Comparison of ENCODE assay signal across 9 cellular contexts in the genomic region with DNA sequence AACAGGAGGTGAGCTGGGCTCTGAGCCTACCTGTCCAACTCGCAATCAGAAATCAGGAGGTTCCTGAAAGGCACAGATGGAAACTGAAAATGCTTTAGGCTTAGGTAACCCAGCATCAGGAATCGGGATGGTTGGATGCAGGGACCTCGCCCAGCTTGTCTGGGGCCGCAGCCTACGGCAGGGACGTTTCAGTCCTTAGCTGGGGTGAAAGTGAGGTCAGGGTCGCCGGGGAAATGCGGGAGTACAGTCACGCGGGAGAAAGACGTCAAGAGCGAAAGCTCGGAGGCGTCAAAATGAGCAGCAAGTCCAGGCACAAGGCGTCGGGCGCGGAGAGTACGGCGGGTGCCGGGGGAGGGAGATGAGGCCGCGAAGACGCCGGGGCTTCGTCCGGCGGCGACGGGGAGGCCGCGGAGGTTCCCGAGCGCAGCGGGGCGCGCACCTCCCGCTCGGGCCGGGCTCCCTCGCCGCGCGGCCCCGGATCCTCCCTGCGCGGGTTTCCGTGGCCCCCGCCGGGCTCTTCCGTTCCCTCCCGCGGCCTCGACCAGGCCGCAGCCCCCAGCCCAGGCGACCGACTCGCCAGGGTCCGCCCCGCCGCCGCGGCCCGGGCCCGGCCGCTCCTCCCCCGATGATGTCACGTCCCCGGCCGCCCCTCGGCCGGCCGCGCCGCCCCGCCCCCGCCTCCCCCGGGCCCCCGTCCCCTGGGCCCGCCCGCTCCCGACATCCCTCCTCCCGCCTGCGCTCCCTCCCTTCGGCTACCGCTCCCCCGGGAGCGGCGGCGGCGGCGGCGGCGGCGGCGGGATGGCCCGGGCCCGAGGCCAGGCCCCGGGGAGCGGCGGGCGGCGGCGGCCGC. TPM values are rescaled to one million over a fixed set of nuclear protein-coding genes. Genes with fewer than 3 reads are reported as not detected.
DNase-seq lines count a peak whose midpoint lies in the region; ATAC-seq and TF ChIP-seq lines count a peak whose summit lies in the region.
"Had no signal": no experiment of that assay in that cellular context is flagged by ENCODE, and none has a peak within 500 bp of the region (broad histone marks: within the 10 kb centered on the region; RNA-seq: fewer than 3 reads in every experiment).

A gene with protein sequence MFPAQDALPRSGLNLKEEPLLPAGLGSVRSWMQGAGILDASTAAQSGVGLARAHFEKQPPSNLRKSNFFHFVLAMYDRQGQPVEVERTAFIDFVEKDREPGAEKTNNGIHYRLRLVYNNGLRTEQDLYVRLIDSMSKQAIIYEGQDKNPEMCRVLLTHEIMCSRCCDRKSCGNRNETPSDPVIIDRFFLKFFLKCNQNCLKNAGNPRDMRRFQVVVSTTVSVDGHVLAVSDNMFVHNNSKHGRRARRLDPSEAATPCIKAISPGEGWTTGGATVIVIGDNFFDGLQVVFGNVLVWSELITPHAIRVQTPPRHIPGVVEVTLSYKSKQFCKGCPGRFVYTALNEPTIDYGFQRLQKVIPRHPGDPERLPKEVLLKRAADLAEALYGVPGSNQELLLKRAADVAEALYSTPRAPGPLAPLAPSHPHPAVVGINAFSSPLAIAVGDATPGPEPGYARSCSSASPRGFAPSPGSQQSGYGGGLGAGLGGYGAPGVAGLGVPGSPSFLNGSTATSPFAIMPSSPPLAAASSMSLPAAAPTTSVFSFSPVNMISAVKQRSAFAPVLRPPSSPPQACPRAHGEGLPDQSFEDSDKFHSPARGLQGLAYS (plus strand): TSS at position 745 of the 850 bp plus-strand sequence. CDS start 866 bp downstream, outside the sequence.

- no peaks in the 10 kb centered on the region for H3K79me2 ChIP-seq in parathyroid adenoma

- DNase-seq in DMS 273 (lab: John Stamatoyannopoulos, UW; ENCODE audit: unreplicated experiment) (peak; percentile 73), DMS 273 treated with DMSO at 0.1 percent for 48 hours (lab: John Stamatoyannopoulos, UW) (no peak), NCI-H526 treated with DMSO at 0.1 percent for 48 hours (lab: John Stamatoyannopoulos, UW) (peak; percentile 20), adrenal gland (peak; percentile 56 to 80 (median 72)), left ventricle myocardium inferior (peak; percentile 56)

- H3K36me3 ChIP-seq in adrenal gland (replicated peaks in 1 of 2) = no peaks in the 10 kb centered on the region
- H3K36me3 ChIP-seq in left ventricle myocardium inferior = no peaks in the 10 kb centered on the region
- H3K36me3 ChIP-seq in parathyroid adenoma (ENCODE audit: control insufficient read depth, insufficient read depth, low read length) = no peaks in the 10 kb centered on the region

- H3K4me1 ChIP-seq in adrenal gland (replicated peaks in 1 of 2) (peaks cover 0 to 3% of the 10 kb centered on the region in 2 donors), left ventricle myocardium inferior (peaks cover 24% of the 10 kb centered on the region), parathyroid adenoma (peaks cover 6% of the 10 kb centered on the region)

- TF ChIP-seq CTCF in adrenal gland (IDR thresholded peaks at IDR 0.05) (no peak), left ventricle myocardium inferior (IDR thresholded peaks at IDR 0.05; ENCODE audit: borderline replicate concordance) (no peak), parathyroid adenoma (IDR thresholded peaks at IDR 0.05) (no peak)

- WGBS in adrenal gland, 4 donors = 3 to 10% (median 6%) methylated on average over 7 to 92 of the region's 106 CpGs

- H3K27ac ChIP-seq in adrenal gland (peak within 1 kb of the TSS in 3 of 5 donors; percentile 35 to 87 (median 79)), left ventricle myocardium inferior (replicated peaks) (peak within 1 kb of the TSS; percentile 89), parathyroid adenoma (peak within 1 kb of the TSS; percentile 83)
- H3K27ac ChIP-seq: 22Rv1 had no signal

- peak within 1 kb of the TSS in 2 of 4 donors; percentile 25 to 54 for H3K4me3 ChIP-seq in adrenal gland
- H3K4me3 ChIP-seq in left ventricle myocardium inferior = peak within 1 kb of the TSS; percentile 72
- peak within 1 kb of the TSS; percentile 60 for H3K4me3 ChIP-seq in parathyroid adenoma (ENCODE audit: low read depth, low read length)

- H2AFZ ChIP-seq in parathyroid adenoma = peak within 1 kb of the TSS; percentile 94

- TF ChIP-seq POLR2A in adrenal gland (IDR thresholded peaks at IDR 0.05) = peak; percentile 31 to 45

- no peaks in the 10 kb centered on the region for H3K9me3 ChIP-seq in adrenal gland (replicated peaks in 1 of 3)
- H3K9me3 ChIP-seq in left ventricle myocardium inferior (replicated peaks) = no peaks in the 10 kb centered on the region
- H3K9me3 ChIP-seq in parathyroid adenoma (ENCODE audit: control insufficient read depth, low read length) = no peaks in the 10 kb centered on the region

- peak within 1 kb of the TSS; percentile 77 for H3K4me2 ChIP-seq in parathyroid adenoma (ENCODE audit: low read length)

- ATAC-seq in HG02763 (IDR thresholded peaks at IDR 0.05; ENCODE audit: unreplicated experiment) (no peak), GM19397 (IDR thresholded peaks at IDR 0.05; ENCODE audit: unreplicated experiment) (no peak)

- intact Hi-C loops in adrenal gland (cut with DNase I) = no loop called here
- intact Hi-C loops in left ventricle myocardium inferior (cut with micrococcal nuclease) = no loop called here

- no peak within 1 kb of the TSS for H3K9ac ChIP-seq in parathyroid adenoma

- H3K27me3 ChIP-seq in adrenal gland (no peaks in the 10 kb centered on the region), left ventricle myocardium inferior (ENCODE audit: low read depth) (peaks cover 52% of the 10 kb centered on the region), parathyroid adenoma (ENCODE audit: control insufficient read depth, insufficient read depth, low read length) (no peaks in the 10 kb centered on the region)

RNA-seq across cellular contexts. Expression of the gene that starts here (rescaled TPM):
- total RNA-seq in adrenal gland (10 to 100 TPM in 4 of 8 donors, 1 to 10 TPM in 4; 2.8 to 13.3 (median 10.2) TPM), left ventricle myocardium inferior (4.9 TPM)
- 10 to 100 TPM in 2 of 3 donors, 1 to 10 TPM in 1; 1.6 to 29.7 (median 14.1) TPM for polyA plus RNA-seq in adrenal gland
